In the genomic region with DNA sequence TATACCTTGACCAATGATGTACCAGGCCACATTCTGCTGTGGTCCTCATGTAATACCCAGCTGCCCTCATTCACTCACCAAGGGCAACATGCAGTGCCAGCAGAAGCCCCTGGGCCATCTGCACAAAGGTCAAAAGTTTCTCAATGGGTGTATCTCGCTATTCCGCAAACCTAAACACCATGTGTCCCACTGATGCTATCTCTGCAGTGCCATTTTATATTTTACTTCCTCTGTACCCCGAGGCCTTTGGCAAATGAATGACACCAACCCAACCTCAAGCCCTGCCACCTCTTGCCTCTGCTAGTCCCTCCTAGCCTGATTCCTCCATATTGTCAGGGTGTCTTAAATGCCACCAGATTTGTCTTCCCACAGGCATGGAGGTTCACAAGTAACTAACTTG, we compare ENCODE assay signal across 17 cellular contexts. TPM values are rescaled to one million over a fixed set of nuclear protein-coding genes. Genes with fewer than 3 reads are reported as not detected.
A peak's percentile ranks its signal among the peaks of the same experiment; 100 is the strongest.
DNase-seq lines count a peak whose midpoint lies in the region; ATAC-seq, FAIRE-seq and TF ChIP-seq lines count a peak whose summit lies in the region.
"Had no signal": no experiment of that assay in that cellular context is flagged by ENCODE, and none has a peak within 500 bp of the region (broad histone marks: within the 10 kb centered on the region; RNA-seq: fewer than 3 reads in every experiment).

No MANE protein-coding gene starts in this region.

- peaks cover 6 to 18% of the 10 kb centered on the region in 2 donors for H3K4me1 Mint-ChIP-seq in immature natural killer cell

- peaks cover 0 to 51% of the 10 kb centered on the region in 2 donors for H3K4me1 ChIP-seq in right atrium auricular region
- peaks cover 25 to 42% of the 10 kb centered on the region in 2 donors for H3K4me1 ChIP-seq in thyroid gland
- H3K4me1 ChIP-seq in pancreas: peaks cover 0 to 6% (median 3%) of the 10 kb centered on the region in 3 donors

- peaks cover 28% of the 10 kb centered on the region for H3K36me3 ChIP-seq in right atrium auricular region
- peaks cover 7 to 11% of the 10 kb centered on the region in 2 donors for H3K36me3 ChIP-seq in thyroid gland
- H3K36me3 ChIP-seq in pancreas: peaks cover 0 to 10% (median 0%) of the 10 kb centered on the region in 3 donors

- DNase-seq in right atrium auricular region (ENCODE audit: low spot score) (no peak), Right ventricle myocardium inferior (ENCODE audit: missing footprints) (no peak), RPMI7951 (ENCODE audit: low read depth) (peak; percentile 62), immature natural killer cell (no peak), thyroid gland (no peak), GF-D8 (lab: John Stamatoyannopoulos, UW) (no peak), pancreas (no peak)
- DNase-seq: dermis blood vessel endothelial cell; DMS79; KBM-7; NCI-H1092; RPMI8226; stimulated activated CD4-positive, alpha-beta T cell treated with anti-CD3 and anti-CD28 coated beads, Interleukin-15, amount 100 ng/mL, for 24 hours; substantia nigra had no signal

- H3K9me3 Mint-ChIP-seq in immature natural killer cell: no peaks in the 10 kb centered on the region

- no peak overlapping the region for H3K4me3 Mint-ChIP-seq in immature natural killer cell

- no peaks in the 10 kb centered on the region for H3K27me3 ChIP-seq in right atrium auricular region
- H3K27me3 ChIP-seq in thyroid gland: no peaks in the 10 kb centered on the region
- H3K27me3 ChIP-seq in pancreas: no peaks in the 10 kb centered on the region
- H3K27me3 ChIP-seq: hepatocyte had no signal

- FAIRE-seq in pancreas (lab: Jason Lieb, UNC): no peak

- peak overlapping the region; percentile 8 to 73 (median 33) for H3K27ac Mint-ChIP-seq in immature natural killer cell

- H3K4me3 ChIP-seq in right atrium auricular region: no peak overlapping the region
- H3K4me3 ChIP-seq in thyroid gland (replicated peaks in 1 of 3): no peak overlapping the region
- H3K4me3 ChIP-seq in pancreas: no peak overlapping the region
- H3K4me3 ChIP-seq: hepatocyte had no signal

- no peak for TF ChIP-seq POLR2A in thyroid gland (IDR thresholded peaks at IDR 0.05)

- ATAC-seq in Right ventricle myocardium inferior: no peak
- no peak for ATAC-seq in pancreas
- ATAC-seq in GM19463 (IDR thresholded peaks at IDR 0.05; ENCODE audit: unreplicated experiment): no peak
- ATAC-seq: esophagus mucosa had no signal

- H3K9me3 ChIP-seq in right atrium auricular region: no peaks in the 10 kb centered on the region
- H3K9me3 ChIP-seq in thyroid gland: no peaks in the 10 kb centered on the region
- no peaks in the 10 kb centered on the region for H3K9me3 ChIP-seq in pancreas

- peak overlapping the region; percentile 87 to 91 for H3K27ac ChIP-seq in right atrium auricular region
- H3K27ac ChIP-seq in thyroid gland: peak overlapping the region; percentile 65 to 80 (median 71)
- no peak overlapping the region for H3K27ac ChIP-seq in pancreas

- H3K36me3 Mint-ChIP-seq in immature natural killer cell: peaks cover 8 to 25% (median 11%) of the 10 kb centered on the region in 3 donors

- intact Hi-C loops in Right ventricle myocardium inferior (cut with DNase I): no loop called here
- intact Hi-C loops in thyroid gland (cut with DNase I): no loop called here
- intact Hi-C loops in pancreas (cut with DNase I): no loop called here

- WGBS in thyroid gland, 2 donors: 89 to 95% methylated on average over 3 of the region's 3 CpGs
- 92 to 97% methylated on average over 3 of the region's 3 CpGs for WGBS in pancreas, 2 donors

- TF ChIP-seq CTCF in right atrium auricular region (IDR thresholded peaks at IDR 0.05) (no peak), thyroid gland (IDR thresholded peaks at IDR 0.05) (no peak), pancreas (IDR thresholded peaks at IDR 0.05) (no peak)

- H3K27me3 Mint-ChIP-seq in immature natural killer cell (ENCODE audit: low read depth in 3 of 3): peaks cover 2 to 4% (median 3%) of the 10 kb centered on the region in 3 donors

RNA-seq across cellular contexts. Expression of gene AAGAB, which starts 59.2 kb away (rescaled TPM):
- total RNA-seq in right atrium auricular region (10 to 100 TPM; 12.6 to 20.4 TPM), Right ventricle myocardium inferior (20.9 TPM), thyroid gland (10 to 100 TPM; 53.7 to 61.9 (median 54.6) TPM), pancreas (10 to 100 TPM; 11.1 to 16.3 (median 13.5) TPM)
- 64.2 and 78.8 TPM in 2 replicates for total RNA-seq in RPMI7951 (2014; rRNA removed; shearing (Covaris generic))
- polyA plus RNA-seq in immature natural killer cell (10 to 100 TPM; 55.5 to 77.0 (median 59.1) TPM), pancreas (10 to 100 TPM in 1 of 2 donors, 1 to 10 TPM in 1; 7.1 to 13.6 TPM)

RNA-seq across cellular contexts. Expression of gene IQCH, which starts 59.3 kb away (rescaled TPM):
- total RNA-seq in right atrium auricular region: under 1 TPM; 0.52 to 0.83 TPM
- 0.51 TPM for total RNA-seq in Right ventricle myocardium inferior
- total RNA-seq in RPMI7951 (2014; rRNA removed; shearing (Covaris generic)): 7.0 and 11.5 TPM in 2 replicates
- polyA plus RNA-seq in immature natural killer cell: under 1 TPM in 2 of 3 donors, not detected in 1; 0.27 to 0.70 TPM
- 10 to 100 TPM in 2 of 4 donors, 1 to 10 TPM in 2; 9.6 to 13.7 (median 11.8) TPM for total RNA-seq in thyroid gland
- total RNA-seq in pancreas: 1 to 10 TPM in 5 of 6 donors, under 1 TPM in 1; 0.76 to 1.6 (median 1.4) TPM
- 1 to 10 TPM in 1 of 2 donors, under 1 TPM in 1; 0.49 to 1.0 TPM for polyA plus RNA-seq in pancreas

Comparison
In these comparisons a context has a peak if more than half of its experiments do, and no peak if none do; other contexts are left out.
1. H3K27ac ChIP-seq: peak in right atrium auricular region (2 of 2) and thyroid gland (3 of 3); none in pancreas (0 of 4).